Comparison of ENCODE assay signal across 23 cellular contexts in the genomic region with DNA sequence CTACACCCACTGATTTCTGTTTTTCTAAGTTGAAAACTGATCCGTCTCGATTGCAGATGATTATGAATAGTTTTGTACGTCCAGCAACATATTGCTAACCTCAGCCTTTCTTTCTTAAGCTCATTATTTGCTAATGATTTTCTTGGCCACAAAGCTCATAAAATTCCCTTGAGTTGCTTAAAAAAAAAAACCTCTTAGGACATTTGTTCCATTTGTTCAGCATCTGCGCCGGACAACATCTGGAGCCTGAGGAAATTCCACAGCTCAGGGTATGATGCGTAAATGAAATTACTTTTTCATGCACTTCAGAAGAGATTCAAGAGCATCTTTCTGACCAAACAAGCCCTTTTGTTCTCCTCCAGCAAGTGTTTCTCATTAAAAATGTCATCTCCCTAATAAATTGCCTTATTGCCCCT.
DNase-seq lines count a peak whose midpoint lies in the region; ATAC-seq and TF ChIP-seq lines count a peak whose summit lies in the region.
"Had no signal": no experiment of that assay in that cellular context is flagged by ENCODE, and none has a peak within 500 bp of the region (broad histone marks: within the 10 kb centered on the region; RNA-seq: fewer than 3 reads in every experiment).

No MANE protein-coding gene starts in this region.

- H3K27me3 Mint-ChIP-seq in brain (no peaks in the 10 kb centered on the region), neural crest cell (ENCODE audit: low read depth) (no peaks in the 10 kb centered on the region)
- H3K27me3 Mint-ChIP-seq: effector memory CD8-positive, alpha-beta T cell had no signal

- 54 to 57% methylated on average over 4 to 6 of the region's 6 CpGs for WGBS in gastroesophageal sphincter (ENCODE audit: low coverage in 1 of 2), 2 donors
- 71 to 82% methylated on average over 6 of the region's 6 CpGs for WGBS in transverse colon (ENCODE audit: low coverage in 1 of 2), 2 donors
- 41% methylated on average over 6 of the region's 6 CpGs for WGBS in prostate gland

- no peaks in the 10 kb centered on the region for H3K9me3 ChIP-seq in gastroesophageal sphincter
- H3K9me3 ChIP-seq in transverse colon, result no peaks in the 10 kb centered on the region
- no peaks in the 10 kb centered on the region for H3K9me3 ChIP-seq in prostate gland
- no peaks in the 10 kb centered on the region for H3K9me3 ChIP-seq in OCI-LY7 (ENCODE audit: low read length)
- H3K9me3 ChIP-seq: Caco-2, tibial artery had no signal

- H3K27me3 ChIP-seq in gastroesophageal sphincter, result no peaks in the 10 kb centered on the region
- no peaks in the 10 kb centered on the region for H3K27me3 ChIP-seq in transverse colon
- H3K27me3 ChIP-seq in prostate gland (replicated peaks; ENCODE audit: insufficient read depth), result no peaks in the 10 kb centered on the region
- H3K27me3 ChIP-seq: tibial artery had no signal

- POLR2A ChIA-PET in OCI-LY7 (lab: Charles Lee), result interaction anchor here (0.7 kb wide), 1 partner anchor 54 kb away, joined by 3 read pairs; no protein-coding TSS in a partner anchor

- no peaks in the 10 kb centered on the region for H3K79me2 ChIP-seq in OCI-LY7 (ENCODE audit: insufficient read depth, low read depth, low read length)

- TF ChIP-seq EP300 in gastroesophageal sphincter (IDR thresholded peaks at IDR 0.05) (no peak), transverse colon (IDR thresholded peaks at IDR 0.05; ENCODE audit: low read depth) (no peak)

- TF ChIP-seq POLR2A in gastroesophageal sphincter (IDR thresholded peaks at IDR 0.05) (no peak), transverse colon (IDR thresholded peaks at IDR 0.05) (no peak), prostate gland (IDR thresholded peaks at IDR 0.05) (no peak)

- DNase-seq in neural crest cell (ENCODE audit: low read depth, low spot score) (no peak), transverse colon (no peak), prostate gland (ENCODE audit: low spot score) (no peak), hippocampal formation (lab: John Stamatoyannopoulos, UW) (no peak), OCI-LY7 (ENCODE audit: low spot score) (no peak)
- DNase-seq: activated CD4-positive, alpha-beta T cell treated with anti-CD3 and anti-CD28 coated beads for 48 hours; activated CD8-positive, alpha-beta memory T cell treated with anti-CD3 and anti-CD28 coated beads, Interleukin-2, amount 50 U/mL, for 4 hours; activated gamma-delta T cell; AML-193; amygdala; Caco-2; effector memory CD8-positive, alpha-beta T cell; foreskin fibroblast; KBM-7; NCI-H187; NCI-H446; SW 1271 had no signal

- H3K36me3 ChIP-seq in gastroesophageal sphincter (no peaks in the 10 kb centered on the region), transverse colon (no peaks in the 10 kb centered on the region), prostate gland (no peaks in the 10 kb centered on the region), OCI-LY7 (ENCODE audit: insufficient read depth, low read length) (no peaks in the 10 kb centered on the region)
- H3K36me3 ChIP-seq: tibial artery had no signal

- H3K36me3 Mint-ChIP-seq in brain, result no peaks in the 10 kb centered on the region
- H3K36me3 Mint-ChIP-seq in neural crest cell (ENCODE audit: low read depth), result no peaks in the 10 kb centered on the region
- H3K36me3 Mint-ChIP-seq: mesothelial cell of epicardium; stimulated activated memory B cell treated with anti-CD40 and anti-IgM and Interleukin-4, amounts not matched to agents 10 μg/mL and 1 μg/mL and 100 μg/mL, for 72 hours had no signal

- no peak overlapping the region for H3K4me2 ChIP-seq in OCI-LY7 (ENCODE audit: low read length)

- peaks cover 0 to 4% (median 0%) of the 10 kb centered on the region in 5 experiments for H3K9me3 Mint-ChIP-seq in brain
- H3K9me3 Mint-ChIP-seq in neural crest cell, result peaks cover 2% of the 10 kb centered on the region
- H3K9me3 Mint-ChIP-seq: effector memory CD8-positive, alpha-beta T cell; mesothelial cell of epicardium; stimulated activated memory B cell treated with anti-CD40 and anti-IgM and Interleukin-4, amounts not matched to agents 10 μg/mL and 1 μg/mL and 100 μg/mL, for 72 hours had no signal

- H3K4me3 ChIP-seq in gastroesophageal sphincter (no peak overlapping the region), transverse colon (no peak overlapping the region), prostate gland (no peak overlapping the region), OCI-LY7 (ENCODE audit: low read depth, low read length, poor library complexity, severe bottlenecking) (no peak overlapping the region)
- H3K4me3 ChIP-seq: tibial artery had no signal

- intact Hi-C loops in transverse colon (cut with DNase I; ENCODE audit: low total_unique reads) (no loop called here), prostate gland (cut with DNase I) (loop anchor here (10.0 kb wide), 1 partner anchor 897 kb away; a partner anchor contains a TSS), OCI-LY7 (cut with micrococcal nuclease; ENCODE audit: unreplicated experiment) (no loop called here)

- H3K9me2 ChIP-seq in OCI-LY7 (ENCODE audit: insufficient read depth, low read length), result no peaks in the 10 kb centered on the region

- no TSS peak for BruUV-seq in OCI-LY7 (replicated peaks; lab: Mats Ljungman, UMichigan)

- H3K27ac Mint-ChIP-seq in brain, result peak overlapping the region in 4 of 5 experiments; percentile 39 to 90 (median 70)
- peak overlapping the region; percentile 82 for H3K27ac Mint-ChIP-seq in neural crest cell (ENCODE audit: unreplicated experiment)
- H3K27ac Mint-ChIP-seq: effector memory CD8-positive, alpha-beta T cell; mesothelial cell of epicardium; stimulated activated memory B cell treated with anti-CD40 and anti-IgM and Interleukin-4, amounts not matched to agents 10 μg/mL and 1 μg/mL and 100 μg/mL, for 72 hours had no signal

- no peak overlapping the region for H3K4me3 Mint-ChIP-seq in brain
- H3K4me3 Mint-ChIP-seq in neural crest cell, result peak overlapping the region; percentile 10
- H3K4me3 Mint-ChIP-seq: effector memory CD8-positive, alpha-beta T cell; mesothelial cell of epicardium; stimulated activated memory B cell treated with anti-CD40 and anti-IgM and Interleukin-4, amounts not matched to agents 10 μg/mL and 1 μg/mL and 100 μg/mL, for 72 hours had no signal

- no peaks in the 10 kb centered on the region for H4K20me1 ChIP-seq in OCI-LY7 (ENCODE audit: insufficient read depth, low read length)

- H2AFZ ChIP-seq in OCI-LY7 (ENCODE audit: low read length), result no peak overlapping the region

- H3K27ac ChIP-seq in gastroesophageal sphincter, result peak overlapping the region in 3 of 4 donors; percentile 65 to 73 (median 73)
- H3K27ac ChIP-seq in transverse colon, result peak overlapping the region in 3 of 4 donors; percentile 25 to 54 (median 39)
- H3K27ac ChIP-seq in prostate gland, result peak overlapping the region in 1 of 2 donors; percentile 9
- no peak overlapping the region for H3K27ac ChIP-seq in OCI-LY7 (ENCODE audit: low read depth, low read length, poor library complexity, severe bottlenecking)
- H3K27ac ChIP-seq: RWPE1, tibial artery had no signal

- CTCF ChIA-PET in OCI-LY7 (lab: Charles Lee; ENCODE audit: unreplicated experiment), result no interaction called here

- peaks cover 0 to 53% (median 23%) of the 10 kb centered on the region in 3 donors for H3K4me1 ChIP-seq in gastroesophageal sphincter
- H3K4me1 ChIP-seq in transverse colon, result peaks cover 0 to 16% (median 2%) of the 10 kb centered on the region in 4 donors
- H3K4me1 ChIP-seq in prostate gland (replicated peaks), result no peaks in the 10 kb centered on the region
- no peaks in the 10 kb centered on the region for H3K4me1 ChIP-seq in OCI-LY7 (ENCODE audit: insufficient read depth, low read length, poor library complexity, severe bottlenecking)
- H3K4me1 ChIP-seq: Caco-2, tibial artery had no signal

- TF ChIP-seq CTCF in brain (conservative IDR thresholded peaks at IDR 0.05) (no peak), gastroesophageal sphincter (IDR thresholded peaks at IDR 0.05) (no peak), neural crest cell (conservative IDR thresholded peaks at IDR 0.05) (no peak), transverse colon (IDR thresholded peaks at IDR 0.05) (no peak), prostate gland (IDR thresholded peaks at IDR 0.05) (no peak), OCI-LY7 (conservative IDR thresholded peaks at IDR 0.05; ENCODE audit: low read length) (no peak)

- in situ Hi-C loops in transverse colon (cut with MboI; ENCODE audit: low pct_ligation_motif_present in 1 of 4, low pct_unique_long_range_greater_than_20kb in 1 of 4, low sequenced_read_pairs in 3 of 4), result loop anchor here in 3 of 4 donors (25.0 kb wide), 1 partner anchor 895 kb away; a partner anchor contains a TSS

- H3K4me1 Mint-ChIP-seq in brain (peaks cover 74% of the 10 kb centered on the region), neural crest cell (peaks cover 57% of the 10 kb centered on the region)
- H3K4me1 Mint-ChIP-seq: stimulated activated memory B cell treated with anti-CD40 and anti-IgM and Interleukin-4, amounts not matched to agents 10 μg/mL and 1 μg/mL and 100 μg/mL, for 72 hours had no signal

- peak; percentile 76 for ATAC-seq in gastroesophageal sphincter
- ATAC-seq: effector memory CD8-positive, alpha-beta T cell; stimulated activated memory B cell treated with anti-CD40 and anti-IgM and Interleukin-4, amounts not matched to agents 10 μg/mL and 1 μg/mL and 100 μg/mL, for 72 hours had no signal
